1 cellular context compared by ENCODE assay signal in genomic region chr19:18684642-18684993, GRCh38.
TF ChIP-seq lines count a peak whose summit lies in the region.

No MANE protein-coding gene starts in this region.

TF ChIP-seq in SK-N-SH, 30 proteins besides CTCF, POLR2A, EP300 and RAD21 (continued from another document):
- no peak for TF ChIP-seq SMC3 (IDR thresholded peaks at IDR 0.05; ENCODE audit: low read depth, low read length)
- no peak for TF ChIP-seq RXRA (IDR thresholded peaks at IDR 0.05; ENCODE audit: borderline replicate concordance, low read depth)
- TF ChIP-seq EZH2phosphoT487 (IDR thresholded peaks at IDR 0.05; ENCODE audit: borderline replicate concordance, low read depth): no peak
- TF ChIP-seq USF1 (IDR thresholded peaks at IDR 0.05; ENCODE audit: borderline replicate concordance, low read depth): no peak
- TF ChIP-seq NFIC (IDR thresholded peaks at IDR 0.05; ENCODE audit: borderline replicate concordance): no peak
